In the genomic region with DNA sequence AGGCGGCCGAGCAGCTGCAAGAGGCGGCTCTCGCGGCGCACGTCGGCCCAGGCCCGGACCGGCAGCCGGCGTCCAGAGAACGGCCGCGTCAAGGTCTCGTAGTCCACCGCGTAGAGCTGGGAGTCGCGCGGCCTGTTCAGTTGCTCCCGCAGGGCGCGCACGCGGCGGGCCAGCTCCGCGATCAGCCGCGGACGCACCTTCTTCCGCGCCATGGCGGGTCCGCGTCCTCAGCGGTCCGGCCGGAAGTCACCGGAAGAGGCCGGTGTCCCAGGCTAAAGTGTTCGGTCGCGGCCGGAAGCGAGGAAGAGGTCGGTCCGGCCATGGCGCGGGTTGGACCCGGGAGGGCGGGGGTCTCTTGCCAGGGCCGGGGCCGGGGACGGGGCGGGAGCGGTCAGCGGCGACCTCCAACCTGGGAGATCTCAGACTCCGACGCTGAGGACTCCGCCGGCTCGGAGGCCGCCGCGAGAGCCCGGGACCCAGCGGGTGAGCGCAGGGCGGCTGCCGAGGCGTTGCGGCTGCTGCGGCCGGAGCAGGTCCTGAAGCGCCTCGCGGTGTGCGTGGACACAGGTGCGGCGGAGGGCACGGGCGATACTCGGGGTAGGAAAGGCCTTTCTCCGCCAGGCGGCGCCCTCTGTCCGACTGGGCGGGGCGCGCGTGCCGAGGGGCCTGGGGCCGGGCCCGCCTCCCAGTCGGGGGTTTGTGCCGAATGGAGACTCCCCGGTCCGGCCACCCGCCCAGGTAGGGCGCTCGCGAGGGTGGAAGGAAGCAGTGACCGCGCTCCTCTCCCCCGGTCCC, we compare ENCODE assay signal across 8 cellular contexts. TPM values are rescaled to one million over a fixed set of nuclear protein-coding genes. Genes with fewer than 3 reads are reported as not detected.
A peak's percentile ranks its signal among the peaks of the same experiment; 100 is the strongest.
DNase-seq lines count a peak whose midpoint lies in the region; ATAC-seq and TF ChIP-seq lines count a peak whose summit lies in the region.

A gene (minus strand): TSS at position 227 of the 795 bp plus-strand sequence. CDS start 15 bp downstream, at position 212.

- H3K9ac ChIP-seq in fibroblast of lung (ENCODE audit: insufficient read depth, low read length): peak within 1 kb of the TSS; percentile 85

- no peaks in the 10 kb centered on the region for H4K20me1 ChIP-seq in fibroblast of lung (ENCODE audit: control insufficient read depth, extremely low read depth, insufficient read depth, low read length)

- POLR2A ChIA-PET in CD4-positive, alpha-beta T cell (lab: Charles Lee): interaction anchor here (0.8 to 7.9 kb wide), 6 partner anchors 8 to 464 kb away, joined by 3 to 163 read pairs (median 7); a partner anchor contains a TSS
- POLR2A ChIA-PET in naive thymus-derived CD8-positive, alpha-beta T cell (lab: Charles Lee): interaction anchor here (0.6 to 7.3 kb wide), 13 partner anchors 9 to 1188 kb away, joined by 3 to 118 read pairs (median 5); a partner anchor contains a TSS

- H3K36me3 ChIP-seq in Peyer's patch (peaks cover 0 to 48% (median 0%) of the 10 kb centered on the region in 3 donors), fibroblast of lung (ENCODE audit: control insufficient read depth, insufficient read depth, low read length) (peaks cover 32% of the 10 kb centered on the region)

- peak; percentile 69 to 70 for TF ChIP-seq POLR2A in Peyer's patch (IDR thresholded peaks at IDR 0.05)

- intact Hi-C loops in CD4-positive, alpha-beta T cell (cut with DNase I, micrococcal nuclease): loop anchor here (1.0 to 10.0 kb wide), 10 partner anchors 9 to 421 kb away; a partner anchor contains a TSS
- intact Hi-C loops in activated T-helper 1 cell treated with anti-CD3 and anti-CD28 coated beads, Interleukin-12 subunit alpha, Interleukin-12 subunit beta, Interleukin-2, Interleukin-4 antibody, amounts not matched to agents 30 ng/mL and 10 ng/mL and 1 ng/mL, durations not matched to agents 14 hours and 24 hours and 36 hours (cut with micrococcal nuclease): loop anchor here (1.0 to 5.0 kb wide), 6 partner anchors 9 to 170 kb away; a partner anchor contains a TSS

- H3K4me3 ChIP-seq in Peyer's patch (peak within 1 kb of the TSS; percentile 79 to 99 (median 86)), fibroblast of lung (replicated peaks in 1 of 4; ENCODE audit: control extremely low read depth in 1 of 4, insufficient read depth in 1 of 4, low read depth in 3 of 4, low read length in 4 of 4) (peak within 1 kb of the TSS; percentile 76 to 89 (median 84))

- H3K4me1 ChIP-seq in Peyer's patch (peaks cover 0 to 34% (median 19%) of the 10 kb centered on the region in 4 donors), fibroblast of lung (ENCODE audit: control insufficient read depth, extremely low read depth, insufficient read depth, low read length) (peaks cover 21% of the 10 kb centered on the region)

- peak; percentile 79 for TF ChIP-seq CTCF in CD4-positive, alpha-beta T cell (IDR thresholded peaks at IDR 0.05)
- TF ChIP-seq CTCF in Peyer's patch (IDR thresholded peaks at IDR 0.05) (peak; percentile 78 to 90 (median 82)), fibroblast of lung (conservative IDR thresholded peaks at IDR 0.05 in 1 of 2, IDR thresholded peaks at IDR 0.05 in 1 of 2; ENCODE audit: low read depth in 1 of 2, low read length in 2 of 2) (peak; percentile 52 to 55)

- peak within 1 kb of the TSS; percentile 62 for H2AFZ ChIP-seq in fibroblast of lung (ENCODE audit: low read length)

- peaks cover 31% of the 10 kb centered on the region for H3K79me2 ChIP-seq in fibroblast of lung (ENCODE audit: control insufficient read depth, insufficient read depth, low read length)

- H3K27me3 Mint-ChIP-seq in CD4-positive, alpha-beta T cell: no peaks in the 10 kb centered on the region
- H3K27me3 Mint-ChIP-seq in activated T-helper 1 cell treated with anti-CD3 and anti-CD28 coated beads, Interleukin-12 subunit alpha, Interleukin-12 subunit beta, Interleukin-2, Interleukin-4 antibody, amounts not matched to agents 30 ng/mL and 10 ng/mL and 1 ng/mL, durations not matched to agents 14 hours and 24 hours and 36 hours (ENCODE audit: insufficient read depth): no peaks in the 10 kb centered on the region
- H3K27me3 Mint-ChIP-seq in naive thymus-derived CD8-positive, alpha-beta T cell: no peaks in the 10 kb centered on the region
- H3K27me3 Mint-ChIP-seq in stimulated activated naive B cell treated with anti-CD40 and anti-IgM and Interleukin-4, amounts not matched to agents 10 μg/mL and 1 μg/mL and 100 μg/mL, for 72 hours: no peaks in the 10 kb centered on the region

- CTCF ChIA-PET in CD4-positive, alpha-beta T cell (lab: Charles Lee): interaction anchor here (1.1 to 4.0 kb wide), 3 partner anchors 9 to 67 kb away, joined by 3 to 21 read pairs (median 3); a partner anchor contains a TSS

- peak within 1 kb of the TSS; percentile 98 for H3K4me3 Mint-ChIP-seq in CD4-positive, alpha-beta T cell
- peak within 1 kb of the TSS; percentile 100 for H3K4me3 Mint-ChIP-seq in activated T-helper 1 cell treated with anti-CD3 and anti-CD28 coated beads, Interleukin-12 subunit alpha, Interleukin-12 subunit beta, Interleukin-2, Interleukin-4 antibody, amounts not matched to agents 30 ng/mL and 10 ng/mL and 1 ng/mL, durations not matched to agents 14 hours and 24 hours and 36 hours
- peak within 1 kb of the TSS; percentile 90 to 99 (median 96) for H3K4me3 Mint-ChIP-seq in naive thymus-derived CD8-positive, alpha-beta T cell
- H3K4me3 Mint-ChIP-seq in stimulated activated naive B cell treated with anti-CD40 and anti-IgM and Interleukin-4, amounts not matched to agents 10 μg/mL and 1 μg/mL and 100 μg/mL, for 72 hours: peak within 1 kb of the TSS; percentile 91 to 99

- in situ Hi-C loops in KBM-7 (cut with MboI; ENCODE audit: low pct_unique_long_range_greater_than_20kb, low sequenced_read_pairs): no loop called here

- no peaks in the 10 kb centered on the region for H3K9me3 ChIP-seq in CD4-positive, alpha-beta T cell (ENCODE audit: control insufficient read depth, low read length)
- H3K9me3 ChIP-seq in Peyer's patch (no peaks in the 10 kb centered on the region), fibroblast of lung (ENCODE audit: control insufficient read depth, insufficient read depth, low read depth, low read length) (no peaks in the 10 kb centered on the region)

- H3K27ac ChIP-seq in CD4-positive, alpha-beta T cell (ENCODE audit: low read depth, low read length): peak within 1 kb of the TSS; percentile 69
- H3K27ac ChIP-seq in Peyer's patch: peak within 1 kb of the TSS; percentile 86 to 99 (median 91)
- peak within 1 kb of the TSS; percentile 80 for H3K27ac ChIP-seq in fibroblast of lung (ENCODE audit: insufficient read depth, low read length)

- peak within 1 kb of the TSS; percentile 100 for H3K4me2 ChIP-seq in fibroblast of lung (ENCODE audit: extremely low read depth, insufficient read depth, low read length)

- peaks cover 16% of the 10 kb centered on the region for H3K4me1 Mint-ChIP-seq in CD4-positive, alpha-beta T cell (ENCODE audit: low read depth)
- peaks cover 8% of the 10 kb centered on the region for H3K4me1 Mint-ChIP-seq in activated T-helper 1 cell treated with anti-CD3 and anti-CD28 coated beads, Interleukin-12 subunit alpha, Interleukin-12 subunit beta, Interleukin-2, Interleukin-4 antibody, amounts not matched to agents 30 ng/mL and 10 ng/mL and 1 ng/mL, durations not matched to agents 14 hours and 24 hours and 36 hours (ENCODE audit: low read depth)
- peaks cover 10 to 26% (median 19%) of the 10 kb centered on the region in 4 donors for H3K4me1 Mint-ChIP-seq in naive thymus-derived CD8-positive, alpha-beta T cell
- peaks cover 21 to 46% of the 10 kb centered on the region in 2 donors for H3K4me1 Mint-ChIP-seq in stimulated activated naive B cell treated with anti-CD40 and anti-IgM and Interleukin-4, amounts not matched to agents 10 μg/mL and 1 μg/mL and 100 μg/mL, for 72 hours

- no peaks in the 10 kb centered on the region for H3K9me3 Mint-ChIP-seq in CD4-positive, alpha-beta T cell
- H3K9me3 Mint-ChIP-seq in activated T-helper 1 cell treated with anti-CD3 and anti-CD28 coated beads, Interleukin-12 subunit alpha, Interleukin-12 subunit beta, Interleukin-2, Interleukin-4 antibody, amounts not matched to agents 30 ng/mL and 10 ng/mL and 1 ng/mL, durations not matched to agents 14 hours and 24 hours and 36 hours: no peaks in the 10 kb centered on the region
- H3K9me3 Mint-ChIP-seq in naive thymus-derived CD8-positive, alpha-beta T cell: no peaks in the 10 kb centered on the region
- no peaks in the 10 kb centered on the region for H3K9me3 Mint-ChIP-seq in stimulated activated naive B cell treated with anti-CD40 and anti-IgM and Interleukin-4, amounts not matched to agents 10 μg/mL and 1 μg/mL and 100 μg/mL, for 72 hours

- H3K27me3 ChIP-seq in CD4-positive, alpha-beta T cell (ENCODE audit: control insufficient read depth, insufficient read depth, low read length): no peaks in the 10 kb centered on the region
- H3K27me3 ChIP-seq in Peyer's patch (no peaks in the 10 kb centered on the region), fibroblast of lung (ENCODE audit: control insufficient read depth, insufficient read depth, low read length) (no peaks in the 10 kb centered on the region)

- peak within 1 kb of the TSS; percentile 92 for H3K27ac Mint-ChIP-seq in CD4-positive, alpha-beta T cell
- peak within 1 kb of the TSS; percentile 98 for H3K27ac Mint-ChIP-seq in activated T-helper 1 cell treated with anti-CD3 and anti-CD28 coated beads, Interleukin-12 subunit alpha, Interleukin-12 subunit beta, Interleukin-2, Interleukin-4 antibody, amounts not matched to agents 30 ng/mL and 10 ng/mL and 1 ng/mL, durations not matched to agents 14 hours and 24 hours and 36 hours
- H3K27ac Mint-ChIP-seq in naive thymus-derived CD8-positive, alpha-beta T cell: peak within 1 kb of the TSS; percentile 88 to 97 (median 95)
- H3K27ac Mint-ChIP-seq in stimulated activated naive B cell treated with anti-CD40 and anti-IgM and Interleukin-4, amounts not matched to agents 10 μg/mL and 1 μg/mL and 100 μg/mL, for 72 hours: peak within 1 kb of the TSS; percentile 98

- DNase-seq in CD4-positive, alpha-beta T cell: peak; percentile 61 to 81 (median 72)
- DNase-seq in KBM-7: peak; percentile 78
- DNase-seq in Peyer's patch: peak; percentile 81 to 91 (median 89)
- DNase-seq in activated T-helper 1 cell treated with anti-CD3 and anti-CD28 coated beads, Interleukin-12 subunit alpha, Interleukin-12 subunit beta, Interleukin-2, Interleukin-4 antibody, amounts not matched to agents 30 ng/mL and 10 ng/mL and 1 ng/mL, durations not matched to agents 14 hours and 24 hours and 36 hours (ENCODE audit: low spot score): peak; percentile 82
- DNase-seq in fibroblast of lung (ENCODE audit: low read depth in 2 of 2): peak; percentile 85 to 86
- DNase-seq in naive thymus-derived CD8-positive, alpha-beta T cell: peak; percentile 55 to 87 (median 74)
- peak; percentile 79 for DNase-seq in stimulated activated naive B cell treated with anti-CD40 and anti-IgM and Interleukin-4, amounts not matched to agents 10 μg/mL and 1 μg/mL and 100 μg/mL, for 72 hours

- peaks cover 32% of the 10 kb centered on the region for H3K36me3 Mint-ChIP-seq in CD4-positive, alpha-beta T cell (ENCODE audit: low read depth)
- H3K36me3 Mint-ChIP-seq in activated T-helper 1 cell treated with anti-CD3 and anti-CD28 coated beads, Interleukin-12 subunit alpha, Interleukin-12 subunit beta, Interleukin-2, Interleukin-4 antibody, amounts not matched to agents 30 ng/mL and 10 ng/mL and 1 ng/mL, durations not matched to agents 14 hours and 24 hours and 36 hours (ENCODE audit: low read depth): peaks cover 13% of the 10 kb centered on the region
- peaks cover 0 to 5% (median 0%) of the 10 kb centered on the region in 3 donors for H3K36me3 Mint-ChIP-seq in naive thymus-derived CD8-positive, alpha-beta T cell
- peaks cover 29 to 30% of the 10 kb centered on the region in 2 donors for H3K36me3 Mint-ChIP-seq in stimulated activated naive B cell treated with anti-CD40 and anti-IgM and Interleukin-4, amounts not matched to agents 10 μg/mL and 1 μg/mL and 100 μg/mL, for 72 hours

- ATAC-seq in CD4-positive, alpha-beta T cell (ENCODE audit: poor library complexity): peak; percentile 49
- peak; percentile 44 for ATAC-seq in GM19467 (IDR thresholded peaks at IDR 0.05; ENCODE audit: unreplicated experiment)
- ATAC-seq in naive thymus-derived CD8-positive, alpha-beta T cell: peak; percentile 54 to 62
- peak; percentile 62 to 69 for ATAC-seq in stimulated activated naive B cell treated with anti-CD40 and anti-IgM and Interleukin-4, amounts not matched to agents 10 μg/mL and 1 μg/mL and 100 μg/mL, for 72 hours (replicated peaks)

RNA-seq across cellular contexts. Expression of the gene that starts here (rescaled TPM):
- total RNA-seq in CD4-positive, alpha-beta T cell: 10 to 100 TPM; 25.5 to 26.9 TPM
- total RNA-seq in Peyer's patch (100 to 1,000 TPM in 1 of 4 donors, 10 to 100 TPM in 3; 67.6 to 114 (median 82.3) TPM), fibroblast of lung (58.6 and 74.3 TPM in 2 replicates)
- total RNA-seq in activated T-helper 1 cell treated with anti-CD3 and anti-CD28 coated beads, Interleukin-12 subunit alpha, Interleukin-12 subunit beta, Interleukin-2, Interleukin-4 antibody, amounts not matched to agents 30 ng/mL and 10 ng/mL and 1 ng/mL, durations not matched to agents 14 hours and 24 hours and 36 hours: 209 and 215 TPM in 2 replicates
- polyA plus RNA-seq in fibroblast of lung: 40.1 and 61.5 TPM in 2 replicates
- 66.5 and 115 TPM in 2 replicates for polyA plus RNA-seq in fibroblast of lung (2012)
- polyA minus RNA-seq in fibroblast of lung (ENCODE audit: low replicate concordance): 18.0 and 27.9 TPM in 2 replicates
- total RNA-seq in naive thymus-derived CD8-positive, alpha-beta T cell: 10 to 100 TPM; 53.1 to 55.9 TPM
- 100 to 1,000 TPM; 113 to 145 (median 133) TPM for polyA plus RNA-seq in naive thymus-derived CD8-positive, alpha-beta T cell

Comparison
In these comparisons a context has a peak if more than half of its experiments do, and no peak if none do; other contexts are left out.
1. Peak in every context shown above with its lines: DNase-seq, ATAC-seq, H3K4me3 ChIP-seq and H3K27ac ChIP-seq.